13 cellular contexts compared by ENCODE assay signal in genomic region chr4:87046111-87046510, GRCh38.
A peak's percentile ranks its signal among the peaks of the same experiment; 100 is the strongest.
DNase-seq lines count a peak whose midpoint lies in the region; ATAC-seq and TF ChIP-seq lines count a peak whose summit lies in the region.
"Had no signal": no experiment of that assay in that cellular context is flagged by ENCODE, and none has a peak within 500 bp of the region (broad histone marks: within the 10 kb centered on the region; RNA-seq: fewer than 3 reads in every experiment).

No MANE protein-coding gene starts in this region.

- no peak for ATAC-seq in GM21381 (IDR thresholded peaks at IDR 0.05; ENCODE audit: unreplicated experiment)
- no peak for ATAC-seq in HG02970 (IDR thresholded peaks at IDR 0.05; ENCODE audit: low FRiP score, unreplicated experiment)

- H3K36me3 ChIP-seq in adrenal gland (replicated peaks in 1 of 2): peaks cover 0 to 19% of the 10 kb centered on the region in 2 donors

- 43 to 46% (median 45%) methylated on average over 4 of the region's 4 CpGs for WGBS in adrenal gland, 4 donors

- DNase-seq in AG20443 (ENCODE audit: low spot score) (peak; percentile 24), adrenal gland (no peak), fibroblast of villous mesenchyme (ENCODE audit: low read depth) (peak; percentile 58), pulmonary artery endothelial cell (ENCODE audit: low read depth, low spot score) (peak; percentile 82), C1 segment of cervical spinal cord (lab: John Stamatoyannopoulos, UW) (no peak), cerebellar cortex (ENCODE audit: low spot score) (no peak)
- DNase-seq: activated CD4-positive, alpha-beta memory T cell treated with anti-CD3 and anti-CD28 coated beads, Interleukin-2, amount 10 ng/mL, durations not matched to agents 7 days and 5 days; activated naive CD4-positive, alpha-beta T cell treated with anti-CD3 and anti-CD28 coated beads, Interleukin-2, amount 10 ng/mL, durations not matched to agents 7 days and 5 days; NCI-H1436; stimulated activated CD4-positive, alpha-beta T cell treated with anti-CD3 and anti-CD28 coated beads, Interleukin-4, amount 100 ng/mL, for 4 hours had no signal

- TF ChIP-seq CTCF in adrenal gland (IDR thresholded peaks at IDR 0.05): no peak
- TF ChIP-seq CTCF in fibroblast of villous mesenchyme (IDR thresholded peaks at IDR 0.05; ENCODE audit: insufficient read depth, low read depth, low read length): no peak

- intact Hi-C loops in adrenal gland (cut with DNase I): no loop called here

- peak overlapping the region; percentile 60 to 93 (median 82) for H3K27ac ChIP-seq in adrenal gland
- H3K27ac ChIP-seq: BLaER1 had no signal

- TF ChIP-seq POLR2A in adrenal gland (IDR thresholded peaks at IDR 0.05): no peak

- no peaks in the 10 kb centered on the region for H3K27me3 ChIP-seq in adrenal gland
- H3K27me3 ChIP-seq: BLaER1 had no signal

- no peak overlapping the region for H3K4me3 ChIP-seq in adrenal gland
- no peak overlapping the region for H3K4me3 ChIP-seq in fibroblast of villous mesenchyme (ENCODE audit: low read depth, low read length)
- H3K4me3 ChIP-seq: BLaER1 had no signal

- H3K4me1 ChIP-seq in adrenal gland (replicated peaks in 1 of 2): peaks cover 41 to 59% of the 10 kb centered on the region in 2 donors

- no peaks in the 10 kb centered on the region for H3K9me3 ChIP-seq in adrenal gland (replicated peaks in 1 of 3)
- H3K9me3 ChIP-seq: BLaER1 had no signal

Comparison
In these comparisons a context has a peak if more than half of its experiments do, and no peak if none do; other contexts are left out.
1. DNase-seq: peak in AG20443 (single experiment), fibroblast of villous mesenchyme (single experiment) and pulmonary artery endothelial cell (single experiment); none in adrenal gland (0 of 7), C1 segment of cervical spinal cord (0 of 14) and cerebellar cortex (single experiment).